In genomic region chr2:26533661-26534060, GRCh38 we compare ENCODE assay signal across 22 cellular contexts. TPM values are rescaled to one million over a fixed set of nuclear protein-coding genes. Genes with fewer than 3 reads are reported as not detected.
"Had no signal": no experiment of that assay in that cellular context is flagged by ENCODE, and none has a peak within 500 bp of the region (broad histone marks: within the 10 kb centered on the region; RNA-seq: fewer than 3 reads in every experiment).

No MANE protein-coding gene starts in this region.

- H3K36me3 Mint-ChIP-seq: naive thymus-derived CD4-positive, alpha-beta T cell had no signal

- H3K4me1 ChIP-seq: body of pancreas, stomach, transverse colon, uterus had no signal

- H3K36me3 ChIP-seq: cardiac muscle cell, heart right ventricle, stomach, transverse colon, uterus had no signal

- H3K27ac Mint-ChIP-seq: activated naive CD4-positive, alpha-beta T cell treated with anti-CD3 and anti-CD28 coated beads for 36 hours; activated T-cell treated with anti-CD3 and anti-CD28 coated beads, Interleukin-2, amount 50 U/mL, for 24 hours; activated T-helper 2 cell treated with anti-CD3 and anti-CD28 coated beads, Interferon-gamma antibody, Interleukin-2, Interleukin-4, amounts not matched to agents 10 μg/mL and 5 μg/mL and 100 μg/mL, durations not matched to agents 14 hours and 24 hours and 36 hours; dendritic cell treated with granulocyte-macrophage colony-stimulating factor and Interleukin-4, amounts not matched to agents 40 ng/mL and 50 ng/mL, for 4 days; naive thymus-derived CD4-positive, alpha-beta T cell; progenitor cell of endocrine pancreas had no signal

- H3K27ac ChIP-seq: body of pancreas, cardiac muscle cell, heart right ventricle, stomach, transverse colon, uterus had no signal

- DNase-seq: activated naive CD4-positive, alpha-beta T cell treated with anti-CD3 and anti-CD28 coated beads for 36 hours; activated T-cell treated with anti-CD3 and anti-CD28 coated beads, Interleukin-2, amount 50 U/mL, for 24 hours; body of pancreas; effector CD4-positive, alpha-beta T cell; foreskin fibroblast; heart right ventricle; naive thymus-derived CD4-positive, alpha-beta T cell; stimulated activated CD4-positive, alpha-beta T cell treated with anti-CD3 and anti-CD28 coated beads, Interleukin-1b, Interleukin-23, amount 100 ng/mL, for 48 hours; stomach; T-helper 9 cell; transverse colon; uterus had no signal

- ATAC-seq: body of pancreas; left lobe of liver; naive thymus-derived CD4-positive, alpha-beta T cell had no signal

- H3K27me3 Mint-ChIP-seq: activated T-cell treated with anti-CD3 and anti-CD28 coated beads, Interleukin-2, amount 50 U/mL, for 24 hours had no signal

- H3K27me3 ChIP-seq: body of pancreas, cardiac muscle cell, transverse colon, uterus had no signal

- H3K9me3 ChIP-seq: body of pancreas, heart right ventricle, stomach, transverse colon, uterus had no signal

- H3K9me3 Mint-ChIP-seq: activated naive CD4-positive, alpha-beta T cell treated with anti-CD3 and anti-CD28 coated beads for 36 hours; activated T-cell treated with anti-CD3 and anti-CD28 coated beads, Interleukin-2, amount 50 U/mL, for 24 hours; activated T-helper 2 cell treated with anti-CD3 and anti-CD28 coated beads, Interferon-gamma antibody, Interleukin-2, Interleukin-4, amounts not matched to agents 10 μg/mL and 5 μg/mL and 100 μg/mL, durations not matched to agents 14 hours and 24 hours and 36 hours; dendritic cell treated with granulocyte-macrophage colony-stimulating factor and Interleukin-4, amounts not matched to agents 40 ng/mL and 50 ng/mL, for 4 days; neural crest cell had no signal

- H3K4me1 Mint-ChIP-seq: naive thymus-derived CD4-positive, alpha-beta T cell had no signal

- H3K4me3 Mint-ChIP-seq: activated naive CD4-positive, alpha-beta T cell treated with anti-CD3 and anti-CD28 coated beads for 36 hours; activated T-cell treated with anti-CD3 and anti-CD28 coated beads, Interleukin-2, amount 50 U/mL, for 24 hours; dendritic cell treated with granulocyte-macrophage colony-stimulating factor and Interleukin-4, amounts not matched to agents 40 ng/mL and 50 ng/mL, for 4 days; naive thymus-derived CD4-positive, alpha-beta T cell; neural crest cell had no signal

- H3K4me3 ChIP-seq: body of pancreas, cardiac muscle cell, heart right ventricle, lung, stomach, transverse colon, uterus had no signal

RNA-seq across cellular contexts. Expression of gene OTOF, which starts 55.7 kb away (rescaled TPM):
- total RNA-seq: cardiac muscle cell, fibroblast of lung, kidney epithelial cell, osteoblast had no signal
- polyA plus RNA-seq: cardiac muscle cell, fibroblast of lung had no signal
